In genomic region chr5:112976432-112977309, GRCh38 we compare ENCODE assay signal across 8 cellular contexts. TPM values are rescaled to one million over a fixed set of nuclear protein-coding genes. Genes with fewer than 3 reads are reported as not detected.
A peak's percentile ranks its signal among the peaks of the same experiment; 100 is the strongest.
DNase-seq lines count a peak whose midpoint lies in the region; ATAC-seq and TF ChIP-seq lines count a peak whose summit lies in the region.

Gene DCP2, plus strand, starts transcription at chr5:112976798. Its CDS starts 136 bp downstream, at chr5:112976934.

- peak; percentile 96 for ATAC-seq in foreskin keratinocyte

- TF ChIP-seq CTCF in foreskin keratinocyte (conservative IDR thresholded peaks at IDR 0.05), result no peak
- no peak for TF ChIP-seq CTCF in neural progenitor cell (IDR thresholded peaks at IDR 0.05)

- H3K4me1 ChIP-seq in foreskin keratinocyte (peaks cover 9% of the 10 kb centered on the region), neural progenitor cell (peaks cover 22% of the 10 kb centered on the region)

- in situ Hi-C loops in SK-MEL-5 (cut with HindIII; ENCODE audit: low pct_unique_long_range_greater_than_20kb, low sequenced_read_pairs), result no loop called here

- CTCF ChIA-PET in HEK293T (lab: Yijun Ruan, JAX), result interaction anchor here (0.7 to 1.6 kb wide), 3 partner anchors 20 to 556 kb away, joined by 3 to 5 read pairs (median 3); no protein-coding TSS in a partner anchor

- peaks cover 19% of the 10 kb centered on the region for H3F3A ChIP-seq in neural progenitor cell (ENCODE audit: low read depth)

- peak within 1 kb of the TSS; percentile 90 for H2AFZ ChIP-seq in neural progenitor cell (replicated peaks)

- peak within 1 kb of the TSS; percentile 94 for H3K4me3 Mint-ChIP-seq in neural progenitor cell

- H3K9me3 ChIP-seq in neural progenitor cell (ENCODE audit: low read depth), result no peaks in the 10 kb centered on the region

- peaks cover 50% of the 10 kb centered on the region for H3K79me2 ChIP-seq in neural progenitor cell (ENCODE audit: low read depth)

- H4K20me1 ChIP-seq in neural progenitor cell (ENCODE audit: low read depth), result peaks cover 32% of the 10 kb centered on the region

- no peaks in the 10 kb centered on the region for H3K9me3 Mint-ChIP-seq in neural progenitor cell

- peak within 1 kb of the TSS; percentile 95 for H3K4me2 ChIP-seq in neural progenitor cell

- no peaks in the 10 kb centered on the region for H3K27me3 ChIP-seq in foreskin keratinocyte
- no peaks in the 10 kb centered on the region for H3K27me3 ChIP-seq in neural progenitor cell

- peak within 1 kb of the TSS; percentile 72 for H3K9ac ChIP-seq in neural progenitor cell

- H3K36me3 Mint-ChIP-seq in neural progenitor cell, result peaks cover 14% of the 10 kb centered on the region

- POLR2A ChIA-PET in HEK293T (lab: Yijun Ruan, JAX), result interaction anchor here (0.5 to 2.4 kb wide), 42 partner anchors 9 to 538 kb away, joined by 3 to 33 read pairs (median 3); partner anchors contain the start of genes REEP5, SRP19 and YTHDC2

- peaks cover 6% of the 10 kb centered on the region for H3K27me3 Mint-ChIP-seq in neural progenitor cell (ENCODE audit: insufficient read depth, low read depth)

- peak within 1 kb of the TSS; percentile 97 for H3K27ac Mint-ChIP-seq in neural progenitor cell

- H3K36me3 ChIP-seq in neural progenitor cell, result no peaks in the 10 kb centered on the region

- H3K4me3 ChIP-seq in neural progenitor cell, result peak within 1 kb of the TSS; percentile 94

- H3K4me1 Mint-ChIP-seq in neural progenitor cell, result peaks cover 27% of the 10 kb centered on the region

- DNase-seq in GF-D8 (lab: John Stamatoyannopoulos, UW), result peak; percentile 90
- DNase-seq in HEK293T (ENCODE audit: extremely low spot score), result peak; percentile 92
- DNase-seq in MV-4-11 (lab: John Stamatoyannopoulos, UW), result peak; percentile 100
- peak; percentile 99 for DNase-seq in SK-MEL-5 (ENCODE audit: low read depth, low spot score)
- DNase-seq in activated naive CD4-positive, alpha-beta T cell treated with Interleukin-2 at 50 U/mL for 16 hours, result peak; percentile 97
- peak; percentile 96 to 99 for DNase-seq in foreskin keratinocyte
- DNase-seq in neural progenitor cell (ENCODE audit: low spot score), result peak; percentile 98
- peak; percentile 99 for DNase-seq in stromal cell of bone marrow (ENCODE audit: low read depth)

- peak within 1 kb of the TSS; percentile 35 for H3K27ac ChIP-seq in foreskin keratinocyte
- peak within 1 kb of the TSS; percentile 81 for H3K27ac ChIP-seq in neural progenitor cell

TF ChIP-seq in HEK293T, 16 proteins besides CTCF, POLR2A, EP300 and RAD21:
- TF ChIP-seq L3MBTL2 (conservative IDR thresholded peaks at IDR 0.05), result peak; percentile 97
- TF ChIP-seq ELF4 (IDR thresholded peaks at IDR 0.05), result peak; percentile 31; the same call in 1 of the 2 replicates
- TF ChIP-seq NFRKB (IDR thresholded peaks at IDR 0.05), result no peak

RNA-seq across cellular contexts. Expression of gene DCP2, which starts in this region (rescaled TPM):
- 35.5 and 38.3 TPM in 2 replicates for total RNA-seq in SK-MEL-5 (2014; rRNA removed; shearing (Covaris generic))
- 14.0 and 28.1 TPM in 2 replicates for polyA plus RNA-seq in SK-MEL-5 (2015; cell fraction: cytosol; rRNA removed)
- polyA plus RNA-seq in SK-MEL-5 (2015; cell fraction: nucleus; rRNA removed), result 25.8 and 70.0 TPM in 2 replicates
- total RNA-seq in foreskin keratinocyte, result 19.2 and 21.2 TPM in 2 replicates
- 8.4 and 10.9 TPM in 2 replicates for polyA plus RNA-seq in foreskin keratinocyte
- total RNA-seq in neural progenitor cell (ENCODE audit: low replicate concordance), result 123 and 174 TPM in 2 replicates

Comparison
In these comparisons a context has a peak if more than half of its experiments do, and no peak if none do; other contexts are left out.
1. Peak in every context shown above with its lines: DNase-seq, ATAC-seq, H3K4me3 ChIP-seq and H3K27ac ChIP-seq.